In the genomic region with DNA sequence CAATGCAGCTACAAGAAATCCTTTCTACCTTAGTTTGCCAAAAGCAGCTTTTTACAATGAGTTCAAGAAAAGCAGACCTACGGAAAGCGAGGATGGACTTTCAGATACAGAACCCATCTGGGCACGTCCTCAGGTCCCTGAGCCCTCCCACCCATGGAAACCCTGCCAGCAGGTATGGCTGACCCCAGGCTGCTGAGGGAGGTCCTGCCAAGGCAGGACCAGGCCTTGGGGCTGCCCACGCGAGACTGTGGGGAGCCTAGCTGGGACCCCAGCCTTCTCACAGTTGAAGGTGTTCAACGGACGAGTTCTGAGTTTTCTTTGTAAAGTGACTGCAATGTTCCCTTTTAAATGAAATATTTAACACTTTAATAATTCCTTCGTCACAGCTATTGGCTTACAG, we compare ENCODE assay signal across 14 cellular contexts.
DNase-seq lines count a peak whose midpoint lies in the region; ATAC-seq and TF ChIP-seq lines count a peak whose summit lies in the region.
"Had no signal": no experiment of that assay in that cellular context is flagged by ENCODE, and none has a peak within 500 bp of the region (broad histone marks: within the 10 kb centered on the region; RNA-seq: fewer than 3 reads in every experiment).

No MANE protein-coding gene starts in this region.

- H2BK15ac ChIP-seq in H9 (ENCODE audit: low read depth, low read length) = no peak overlapping the region

- no peaks in the 10 kb centered on the region for H3K9me3 ChIP-seq in H9 (ENCODE audit: control insufficient read depth, low read depth, low read length)
- no peaks in the 10 kb centered on the region for H3K9me3 ChIP-seq in right lobe of liver
- H3K9me3 ChIP-seq in spleen = no peaks in the 10 kb centered on the region
- H3K9me3 ChIP-seq in Karpas-422 (ENCODE audit: low read length) = peaks cover 23% of the 10 kb centered on the region
- H3K9me3 ChIP-seq: BLaER1 treated with 17β-estradiol and CSF1 and Interleukin-3, amounts not matched to agents 10 nM and 100 nM had no signal

- TF ChIP-seq POLR2A in right lobe of liver (IDR thresholded peaks at IDR 0.05) (no peak), spleen (IDR thresholded peaks at IDR 0.05) (no peak)

- DNase-seq in H9 (no peak), coronary artery (ENCODE audit: low spot score) (peak; percentile 60), right lobe of liver (no peak), spleen (peak; percentile 60), GF-D8 (lab: John Stamatoyannopoulos, UW) (no peak), Karpas-422 (no peak)
- DNase-seq: Calu3; CD8-positive, alpha-beta T cell; DND-41; EL; HCEC 1CT had no signal

- no peaks in the 10 kb centered on the region for H3K23me2 ChIP-seq in H9 (ENCODE audit: insufficient read length, low read depth, low read length, poor library complexity, severe bottlenecking)

- no peak overlapping the region for H3K4ac ChIP-seq in H9 (ENCODE audit: low read depth, low read length)

- WGBS in H9 (ENCODE audit: extremely low coverage, insufficient read length, low lambda C conversion rate) = no CpG with 5 or more reads among the region's 8 CpGs
- WGBS in right lobe of liver (ENCODE audit: insufficient coverage, low coverage, low lambda C conversion rate, missing lambda C conversion rate) = 86% methylated on average over 6 of the region's 8 CpGs
- WGBS in spleen, 5 donors = 95 to 97% (median 97%) methylated on average over 8 of the region's 8 CpGs

- H3K4me3 ChIP-seq in coronary artery (no peak overlapping the region), right lobe of liver (no peak overlapping the region), spleen (no peak overlapping the region), Karpas-422 (ENCODE audit: low read length) (no peak overlapping the region)
- H3K4me3 ChIP-seq: BLaER1 treated with 17β-estradiol and CSF1 and Interleukin-3, amounts not matched to agents 10 nM and 100 nM had no signal

- no peaks in the 10 kb centered on the region for H3K27me3 Mint-ChIP-seq in H9 (ENCODE audit: low read depth)
- H3K27me3 Mint-ChIP-seq: B cell had no signal

- TF ChIP-seq CTCF in H9 (conservative IDR thresholded peaks at IDR 0.05) (no peak), coronary artery (IDR thresholded peaks at IDR 0.05) (no peak), right lobe of liver (IDR thresholded peaks at IDR 0.05) (no peak), spleen (IDR thresholded peaks at IDR 0.05 in 8 of 11, conservative IDR thresholded peaks at IDR 0.05 in 3 of 11) (no peak)

- H3K9me2 ChIP-seq in Karpas-422 (replicated peaks; ENCODE audit: insufficient read depth, low read length) = no peaks in the 10 kb centered on the region

- H2BK12ac ChIP-seq in H9 (ENCODE audit: insufficient read length, low read depth, low read length) = no peak overlapping the region

- H3K4me1 Mint-ChIP-seq in H9 = peaks cover 50 to 53% of the 10 kb centered on the region in 2 experiments
- H3K4me1 Mint-ChIP-seq: B cell had no signal

- H3K4me2 ChIP-seq in H9 (ENCODE audit: insufficient read depth, insufficient read length, low read length) (no peak overlapping the region), Karpas-422 (ENCODE audit: low read depth, low read length, poor library complexity, severe bottlenecking) (no peak overlapping the region)
- H3K4me2 ChIP-seq: BLaER1 treated with 17β-estradiol and CSF1 and Interleukin-3, amounts not matched to agents 10 nM and 100 nM had no signal

- no peak overlapping the region for H2AK5ac ChIP-seq in H9 (ENCODE audit: insufficient read length, low read length)

- no peaks in the 10 kb centered on the region for H3K9me3 Mint-ChIP-seq in H9
- H3K9me3 Mint-ChIP-seq: CD8-positive, alpha-beta T cell had no signal

- H3K27me3 ChIP-seq in H9 (ENCODE audit: insufficient read depth, low read length) (no peaks in the 10 kb centered on the region), right lobe of liver (no peaks in the 10 kb centered on the region), spleen (replicated peaks in 1 of 7) (no peaks in the 10 kb centered on the region), Karpas-422 (ENCODE audit: low read length) (no peaks in the 10 kb centered on the region)
- H3K27me3 ChIP-seq: BLaER1 treated with 17β-estradiol and CSF1 and Interleukin-3, amounts not matched to agents 10 nM and 100 nM had no signal

- intact Hi-C loops in right lobe of liver (cut with DNase I) = no loop called here
- intact Hi-C loops in spleen (cut with DNase I; ENCODE audit: low total_unique reads) = no loop called here

- no peaks in the 10 kb centered on the region for H3K36me3 ChIP-seq in right lobe of liver
- H3K36me3 ChIP-seq in spleen = peaks cover 0 to 60% (median 9%) of the 10 kb centered on the region in 6 donors
- no peaks in the 10 kb centered on the region for H3K36me3 ChIP-seq in Karpas-422 (ENCODE audit: insufficient read depth, low read length)

- H3K23ac ChIP-seq in H9 (ENCODE audit: insufficient read length, low read depth, low read length) = no peak overlapping the region

- H3K27ac Mint-ChIP-seq in H9 = peak overlapping the region in 1 of 3 experiments; percentile 28; a peak in 2 of 7 replicates
- H3K27ac Mint-ChIP-seq: B cell; CD8-positive, alpha-beta T cell had no signal

- H2BK120ac ChIP-seq in H9 (ENCODE audit: low read depth, low read length, poor library complexity, severe bottlenecking) = no peak overlapping the region

- no peak overlapping the region for H2BK5ac ChIP-seq in H9 (ENCODE audit: insufficient read length, low read length)

- H3K4me1 ChIP-seq in H9 (ENCODE audit: insufficient read depth, low read length) (no peaks in the 10 kb centered on the region; the same call in 1 of the 2 replicates), right lobe of liver (peaks cover 0 to 46% (median 21%) of the 10 kb centered on the region in 4 donors), spleen (no peaks in the 10 kb centered on the region), Karpas-422 (ENCODE audit: low read length) (no peaks in the 10 kb centered on the region)

- no peak overlapping the region for H2BK20ac ChIP-seq in H9 (ENCODE audit: low read depth, low read length, poor library complexity, severe bottlenecking)

- peak overlapping the region; percentile 17 for H3K18ac ChIP-seq in H9 (ENCODE audit: insufficient read length, low read depth, low read length)

- H3K56ac ChIP-seq in H9 (ENCODE audit: insufficient read length, low read depth, low read length) = no peak overlapping the region

- H3K79me2 ChIP-seq in H9 (ENCODE audit: insufficient read depth, low read length) (no peaks in the 10 kb centered on the region), Karpas-422 (ENCODE audit: low read length) (no peaks in the 10 kb centered on the region)

- H3K9ac ChIP-seq in H9 (ENCODE audit: extremely low read depth, insufficient read length, low read length) (no peak overlapping the region), Karpas-422 (ENCODE audit: low read length) (no peak overlapping the region)
- H3K9ac ChIP-seq: BLaER1 treated with 17β-estradiol and CSF1 and Interleukin-3, amounts not matched to agents 10 nM and 100 nM had no signal

- H3K14ac ChIP-seq in H9 (ENCODE audit: insufficient read depth, low read length) = no peak overlapping the region; the same call in 1 of the 2 replicates

- H2AFZ ChIP-seq in H9 (ENCODE audit: low read length) (no peak overlapping the region), Karpas-422 (ENCODE audit: low read length) (no peak overlapping the region)

- H3T11ph ChIP-seq in H9 (ENCODE audit: low read length) = no peak overlapping the region

- H3K36me3 Mint-ChIP-seq in H9 (ENCODE audit: insufficient read depth in 1 of 3, low read depth in 3 of 3) = peaks cover 2 to 4% (median 2%) of the 10 kb centered on the region in 3 experiments; a peak in 2 of 7 replicates

- ATAC-seq in right lobe of liver (no peak), HG03108 (IDR thresholded peaks at IDR 0.05; ENCODE audit: unreplicated experiment) (no peak)
- ATAC-seq: CD8-positive, alpha-beta T cell had no signal

- no peak overlapping the region for H3K27ac ChIP-seq in H9 (ENCODE audit: insufficient read length, low read depth, low read length)
- H3K27ac ChIP-seq in coronary artery = no peak overlapping the region
- peak overlapping the region in 2 of 3 donors; percentile 38 to 50 for H3K27ac ChIP-seq in right lobe of liver
- H3K27ac ChIP-seq in spleen = no peak overlapping the region
- H3K27ac ChIP-seq in Karpas-422 (ENCODE audit: low read length) = no peak overlapping the region
- H3K27ac ChIP-seq: BLaER1 treated with 17β-estradiol and CSF1 and Interleukin-3, amounts not matched to agents 10 nM and 100 nM had no signal

- no peak overlapping the region for H4K5ac ChIP-seq in H9 (ENCODE audit: insufficient read length, low read depth, low read length)

- no peak overlapping the region; a peak in 1 of 5 replicates for H3K4me3 Mint-ChIP-seq in H9
- H3K4me3 Mint-ChIP-seq: B cell; CD8-positive, alpha-beta T cell had no signal

- no peak overlapping the region for H4K8ac ChIP-seq in H9 (replicated peaks; ENCODE audit: insufficient read length, low read depth, low read length)

- H4K20me1 ChIP-seq in H9 (ENCODE audit: control insufficient read depth, insufficient read depth, insufficient read length) (no peaks in the 10 kb centered on the region), Karpas-422 (ENCODE audit: insufficient read depth, low read depth, low read length) (no peaks in the 10 kb centered on the region)

- no peaks in the 10 kb centered on the region for H3K79me1 ChIP-seq in H9 (ENCODE audit: insufficient read depth, low read depth, low read length, poor library complexity, severe bottlenecking)

- no peak overlapping the region for H4K91ac ChIP-seq in H9 (ENCODE audit: insufficient read length, low read depth, low read length)

Comparison
In these comparisons a context has a peak if more than half of its experiments do, and no peak if none do; other contexts are left out.
1. DNase-seq: peak in coronary artery (single experiment) and spleen (single experiment); none in H9 (single experiment), right lobe of liver (0 of 3), GF-D8 (single experiment) and Karpas-422 (single experiment).
2. H3K27ac ChIP-seq: peak in right lobe of liver (2 of 3); none in H9 (single experiment), coronary artery (0 of 2), spleen (0 of 8) and Karpas-422 (single experiment).